Comparison of ENCODE assay signal across 26 cellular contexts in genomic region chr18:68342039-68342659, GRCh38.
"Had no signal": no experiment of that assay in that cellular context is flagged by ENCODE, and none has a peak within 500 bp of the region (broad histone marks: within the 10 kb centered on the region; RNA-seq: fewer than 3 reads in every experiment).

No MANE protein-coding gene starts in this region.

- DNase-seq: activated CD4-positive, alpha-beta T cell treated with anti-CD3 and anti-CD28 coated beads for 4 hours; activated CD8-positive, alpha-beta memory T cell treated with anti-CD3 and anti-CD28 coated beads, Interleukin-2, amount 50 U/mL, for 4 hours; activated CD8-positive, alpha-beta T cell treated with anti-CD3 and anti-CD28 coated beads for 36 hours; activated naive CD4-positive, alpha-beta T cell treated with anti-CD3 and anti-CD28 coated beads, Interleukin-2, amount 50 U/mL, for 16 hours; activated naive CD8-positive, alpha-beta T cell treated with anti-CD3 and anti-CD28 coated beads, Interleukin-2, amount 10 ng/mL, durations not matched to agents 7 days and 5 days; activated T-cell treated with anti-CD3 and anti-CD28 coated beads, Interleukin-2, amount 50 U/mL, for 1 hour; adrenal gland; aorta; caudate nucleus; Kasumi-1; KBM-7; NCI-H1048; NCI-H1930; NCI-H2171; NCI-H446; NCI-H524; OCI-M1; Peyer's patch; Right ventricle myocardium superior; SJCRH30; SK-N-SH; T-helper 1 cell; WERI-Rb-1 had no signal

- H3K4me2 ChIP-seq: SK-N-SH had no signal

- H3K9me3 Mint-ChIP-seq: activated CD8-positive, alpha-beta T cell treated with anti-CD3 and anti-CD28 coated beads for 36 hours; activated naive CD8-positive, alpha-beta T cell treated with anti-CD3 and anti-CD28 coated beads, Interleukin-2, amount 10 ng/mL, durations not matched to agents 7 days and 5 days had no signal

- H3K4me1 ChIP-seq: adrenal gland, breast epithelium, Peyer's patch had no signal

- H3K36me3 Mint-ChIP-seq: activated naive CD8-positive, alpha-beta T cell treated with anti-CD3 and anti-CD28 coated beads, Interleukin-2, amount 10 ng/mL, durations not matched to agents 7 days and 5 days had no signal

- H3K9me2 ChIP-seq: SK-N-SH had no signal

- H3K4me3 ChIP-seq: adrenal gland, breast epithelium, Peyer's patch, SJCRH30 had no signal

- H3K27ac ChIP-seq: adrenal gland, breast epithelium, Peyer's patch, RWPE1, SJCRH30, WERI-Rb-1 had no signal

- H3K27me3 Mint-ChIP-seq: activated CD8-positive, alpha-beta T cell treated with anti-CD3 and anti-CD28 coated beads for 36 hours; activated naive CD8-positive, alpha-beta T cell treated with anti-CD3 and anti-CD28 coated beads, Interleukin-2, amount 10 ng/mL, durations not matched to agents 7 days and 5 days had no signal

- H3K36me3 ChIP-seq: adrenal gland, breast epithelium, Peyer's patch, SJCRH30, WERI-Rb-1 had no signal

- H3K9me3 ChIP-seq: adrenal gland, breast epithelium, Peyer's patch, SJCRH30, SK-N-SH had no signal

- H3K4me3 Mint-ChIP-seq: activated CD8-positive, alpha-beta T cell treated with anti-CD3 and anti-CD28 coated beads for 36 hours; activated naive CD8-positive, alpha-beta T cell treated with anti-CD3 and anti-CD28 coated beads, Interleukin-2, amount 10 ng/mL, durations not matched to agents 7 days and 5 days had no signal

- H3K9ac ChIP-seq: SK-N-SH had no signal

- ATAC-seq: activated CD4-positive, CD25-positive, alpha-beta regulatory T cell treated with anti-CD3 and anti-CD28 coated beads, Interleukin-2, amount 50 U/mL, for 24 hours; activated CD8-positive, alpha-beta T cell treated with anti-CD3 and anti-CD28 coated beads for 36 hours had no signal

- H3K27me3 ChIP-seq: adrenal gland, breast epithelium, Peyer's patch, SJCRH30 had no signal

- H3K4me1 Mint-ChIP-seq: activated naive CD8-positive, alpha-beta T cell treated with anti-CD3 and anti-CD28 coated beads, Interleukin-2, amount 10 ng/mL, durations not matched to agents 7 days and 5 days had no signal

- H3K27ac Mint-ChIP-seq: activated CD8-positive, alpha-beta T cell treated with anti-CD3 and anti-CD28 coated beads for 36 hours; activated naive CD8-positive, alpha-beta T cell treated with anti-CD3 and anti-CD28 coated beads, Interleukin-2, amount 10 ng/mL, durations not matched to agents 7 days and 5 days had no signal
